Comparison of ENCODE assay signal across 1 cellular context in the genomic region with DNA sequence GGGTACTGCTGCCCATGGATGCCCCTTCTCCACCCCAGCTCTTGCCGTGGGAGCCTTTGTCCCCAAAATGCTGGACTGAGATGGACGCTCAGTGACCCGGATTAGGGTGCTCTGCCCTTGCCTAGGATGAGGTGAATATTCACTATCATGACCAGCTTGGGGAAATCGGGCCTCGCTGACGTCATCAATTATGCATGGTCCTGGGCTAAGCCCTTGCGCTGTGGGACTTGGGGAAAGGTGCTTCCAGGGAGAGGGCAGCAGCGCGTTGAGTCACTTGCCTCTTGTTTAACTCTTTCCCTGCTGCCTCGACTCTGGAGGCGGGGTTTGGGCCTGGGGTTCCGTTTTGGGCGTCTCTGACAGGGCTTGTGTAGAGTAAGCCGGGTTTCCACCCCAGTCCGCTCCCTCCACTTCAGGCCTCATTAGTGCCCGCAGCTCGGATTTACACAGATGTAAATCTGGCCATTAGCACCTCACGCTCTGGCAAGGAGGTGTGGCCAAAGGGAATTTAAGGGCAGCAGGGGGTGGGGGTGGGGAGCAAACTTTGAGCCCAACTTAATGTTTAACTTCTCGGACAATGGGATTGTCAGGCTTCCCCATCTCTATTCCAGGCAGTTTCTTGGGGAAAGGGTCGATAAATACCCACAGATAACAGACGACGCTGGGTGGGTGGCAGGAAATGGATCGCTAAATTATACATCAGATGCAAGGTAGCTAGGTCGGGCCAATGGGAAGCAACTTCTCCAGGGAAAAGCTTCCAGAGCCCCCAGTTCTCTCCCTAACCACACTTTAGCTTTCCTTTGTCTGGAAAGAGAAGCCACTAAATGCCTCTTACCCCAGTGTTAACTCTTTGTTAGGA.
TF ChIP-seq lines count a peak whose summit lies in the region.

No MANE protein-coding gene starts in this region.

TF ChIP-seq in HepG2, 621 proteins besides CTCF, POLR2A, EP300 and RAD21 (continued from another document and continues in another):
- TF ChIP-seq HDAC1 (CRISPR knock-in tag; IDR thresholded peaks at IDR 0.05) (peak; percentile 73; the same call in 1 of the 2 replicates), ZNF713 (CRISPR knock-in tag; IDR thresholded peaks at IDR 0.05) (no peak), NR1H2 (CRISPR knock-in tag; IDR thresholded peaks at IDR 0.05; ENCODE audit: borderline replicate concordance, low read depth) (no peak), ELF4 (CRISPR knock-in tag; IDR thresholded peaks at IDR 0.05; ENCODE audit: borderline replicate concordance) (0 out of 2 replicates have a peak, but pooled peaks have one; percentile 45), ZNF343 (CRISPR knock-in tag; IDR thresholded peaks at IDR 0.05) (no peak), SRSF4 (IDR thresholded peaks at IDR 0.05; ENCODE audit: low read depth, low read length, poor library complexity, severe bottlenecking) (no peak), NR3C1 (CRISPR knock-in tag; IDR thresholded peaks at IDR 0.05) (no peak), ZNF225 (CRISPR knock-in tag; IDR thresholded peaks at IDR 0.05) (peak; percentile 33; the same call in 1 of the 2 replicates), ZNF850 (CRISPR knock-in tag; conservative IDR thresholded peaks at IDR 0.05) (no peak), ZMYM2 (CRISPR knock-in tag; IDR thresholded peaks at IDR 0.05) (no peak), SOX6 (IDR thresholded peaks at IDR 0.05) (no peak), SOX6 (CRISPR knock-in tag; IDR thresholded peaks at IDR 0.05) (peak; percentile 99), ZNF329 (CRISPR knock-in tag; IDR thresholded peaks at IDR 0.05; ENCODE audit: low read depth) (no peak), ZNF773 (CRISPR knock-in tag; IDR thresholded peaks at IDR 0.05; ENCODE audit: borderline replicate concordance) (no peak), SMC3 (IDR thresholded peaks at IDR 0.05; ENCODE audit: low read length) (peak; percentile 6; the same call in 1 of the 2 replicates), CENPX (CRISPR knock-in tag; IDR thresholded peaks at IDR 0.05) (no peak), RXRA (CRISPR knock-in tag; IDR thresholded peaks at IDR 0.05) (peak; percentile 71; the same call in 1 of the 2 replicates), KAT8 (CRISPR knock-in tag; IDR thresholded peaks at IDR 0.05) (peak; percentile 48), MTF2 (CRISPR knock-in tag; IDR thresholded peaks at IDR 0.05; ENCODE audit: borderline replicate concordance) (no peak), FOXM1 (CRISPR knock-in tag; IDR thresholded peaks at IDR 0.05) (no peak), ZNF749 (CRISPR knock-in tag; IDR thresholded peaks at IDR 0.05; ENCODE audit: borderline replicate concordance) (no peak), ARNTL (CRISPR knock-in tag; IDR thresholded peaks at IDR 0.05) (0 out of 2 replicates have a peak, but pooled peaks have one; percentile 53), CBX2 (IDR thresholded peaks at IDR 0.05; ENCODE audit: low read depth, low read length) (no peak), CBX2 (CRISPR knock-in tag; IDR thresholded peaks at IDR 0.05; ENCODE audit: low read depth) (no peak), SALL1 (CRISPR knock-in tag; IDR thresholded peaks at IDR 0.05) (peak; percentile 80), HDAC2 (CRISPR knock-in tag; IDR thresholded peaks at IDR 0.05) (peak; percentile 53), EZH2 (conservative IDR thresholded peaks at IDR 0.05; ENCODE audit: low read depth, low read length) (no peak), ZNF263 (CRISPR knock-in tag; IDR thresholded peaks at IDR 0.05) (no peak), ZBTB7B (CRISPR knock-in tag; IDR thresholded peaks at IDR 0.05) (peak; percentile 88; the same call in 1 of the 2 replicates), SMAD1 (CRISPR knock-in tag; IDR thresholded peaks at IDR 0.05; ENCODE audit: borderline replicate concordance, low read depth) (no peak), MAF1 (CRISPR knock-in tag; IDR thresholded peaks at IDR 0.05; ENCODE audit: borderline replicate concordance) (no peak), FOXK1 (CRISPR knock-in tag; IDR thresholded peaks at IDR 0.05; ENCODE audit: borderline replicate concordance, low read depth) (no peak; the same call in 1 of the 2 replicates), KDM3A (CRISPR knock-in tag; IDR thresholded peaks at IDR 0.05; ENCODE audit: low read depth) (no peak), RNF2 (conservative IDR thresholded peaks at IDR 0.05; ENCODE audit: low read depth) (no peak), ZNF607 (CRISPR knock-in tag; IDR thresholded peaks at IDR 0.05; ENCODE audit: borderline replicate concordance) (no peak), ZNF790 (CRISPR knock-in tag; IDR thresholded peaks at IDR 0.05; ENCODE audit: borderline replicate concordance) (0 out of 2 replicates have a peak, but pooled peaks have one; percentile 52), ZSCAN31 (CRISPR knock-in tag; IDR thresholded peaks at IDR 0.05; ENCODE audit: low read depth) (no peak; the same call in 1 of the 2 replicates)
- TF ChIP-seq, protein P1, sequence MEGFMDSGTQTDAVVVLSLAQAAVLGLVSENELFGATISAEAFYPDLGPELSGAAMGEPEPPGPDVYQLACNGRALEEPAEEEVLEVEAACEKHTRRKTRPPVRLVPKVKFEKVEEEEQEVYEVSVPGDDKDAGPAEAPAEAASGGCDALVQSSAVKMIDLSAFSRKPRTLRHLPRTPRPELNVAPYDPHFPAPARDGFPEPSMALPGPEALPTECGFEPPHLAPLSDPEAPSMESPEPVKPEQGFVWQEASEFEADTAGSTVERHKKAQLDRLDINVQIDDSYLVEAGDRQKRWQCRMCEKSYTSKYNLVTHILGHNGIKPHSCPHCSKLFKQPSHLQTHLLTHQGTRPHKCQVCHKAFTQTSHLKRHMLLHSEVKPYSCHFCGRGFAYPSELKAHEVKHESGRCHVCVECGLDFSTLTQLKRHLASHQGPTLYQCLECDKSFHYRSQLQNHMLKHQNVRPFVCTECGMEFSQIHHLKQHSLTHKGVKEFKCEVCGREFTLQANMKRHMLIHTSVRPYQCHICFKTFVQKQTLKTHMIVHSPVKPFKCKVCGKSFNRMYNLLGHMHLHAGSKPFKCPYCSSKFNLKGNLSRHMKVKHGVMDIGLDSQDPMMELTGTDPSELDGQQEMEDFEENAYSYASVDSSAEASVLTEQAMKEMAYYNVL (CRISPR knock-in tag; IDR thresholded peaks at IDR 0.05; ENCODE audit: borderline replicate concordance) = peak; percentile 84
- TF ChIP-seq, protein P2, sequence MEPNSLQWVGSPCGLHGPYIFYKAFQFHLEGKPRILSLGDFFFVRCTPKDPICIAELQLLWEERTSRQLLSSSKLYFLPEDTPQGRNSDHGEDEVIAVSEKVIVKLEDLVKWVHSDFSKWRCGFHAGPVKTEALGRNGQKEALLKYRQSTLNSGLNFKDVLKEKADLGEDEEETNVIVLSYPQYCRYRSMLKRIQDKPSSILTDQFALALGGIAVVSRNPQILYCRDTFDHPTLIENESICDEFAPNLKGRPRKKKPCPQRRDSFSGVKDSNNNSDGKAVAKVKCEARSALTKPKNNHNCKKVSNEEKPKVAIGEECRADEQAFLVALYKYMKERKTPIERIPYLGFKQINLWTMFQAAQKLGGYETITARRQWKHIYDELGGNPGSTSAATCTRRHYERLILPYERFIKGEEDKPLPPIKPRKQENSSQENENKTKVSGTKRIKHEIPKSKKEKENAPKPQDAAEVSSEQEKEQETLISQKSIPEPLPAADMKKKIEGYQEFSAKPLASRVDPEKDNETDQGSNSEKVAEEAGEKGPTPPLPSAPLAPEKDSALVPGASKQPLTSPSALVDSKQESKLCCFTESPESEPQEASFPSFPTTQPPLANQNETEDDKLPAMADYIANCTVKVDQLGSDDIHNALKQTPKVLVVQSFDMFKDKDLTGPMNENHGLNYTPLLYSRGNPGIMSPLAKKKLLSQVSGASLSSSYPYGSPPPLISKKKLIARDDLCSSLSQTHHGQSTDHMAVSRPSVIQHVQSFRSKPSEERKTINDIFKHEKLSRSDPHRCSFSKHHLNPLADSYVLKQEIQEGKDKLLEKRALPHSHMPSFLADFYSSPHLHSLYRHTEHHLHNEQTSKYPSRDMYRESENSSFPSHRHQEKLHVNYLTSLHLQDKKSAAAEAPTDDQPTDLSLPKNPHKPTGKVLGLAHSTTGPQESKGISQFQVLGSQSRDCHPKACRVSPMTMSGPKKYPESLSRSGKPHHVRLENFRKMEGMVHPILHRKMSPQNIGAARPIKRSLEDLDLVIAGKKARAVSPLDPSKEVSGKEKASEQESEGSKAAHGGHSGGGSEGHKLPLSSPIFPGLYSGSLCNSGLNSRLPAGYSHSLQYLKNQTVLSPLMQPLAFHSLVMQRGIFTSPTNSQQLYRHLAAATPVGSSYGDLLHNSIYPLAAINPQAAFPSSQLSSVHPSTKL (CRISPR knock-in tag; IDR thresholded peaks at IDR 0.05) = peak; percentile 62
- TF ChIP-seq, protein P3, sequence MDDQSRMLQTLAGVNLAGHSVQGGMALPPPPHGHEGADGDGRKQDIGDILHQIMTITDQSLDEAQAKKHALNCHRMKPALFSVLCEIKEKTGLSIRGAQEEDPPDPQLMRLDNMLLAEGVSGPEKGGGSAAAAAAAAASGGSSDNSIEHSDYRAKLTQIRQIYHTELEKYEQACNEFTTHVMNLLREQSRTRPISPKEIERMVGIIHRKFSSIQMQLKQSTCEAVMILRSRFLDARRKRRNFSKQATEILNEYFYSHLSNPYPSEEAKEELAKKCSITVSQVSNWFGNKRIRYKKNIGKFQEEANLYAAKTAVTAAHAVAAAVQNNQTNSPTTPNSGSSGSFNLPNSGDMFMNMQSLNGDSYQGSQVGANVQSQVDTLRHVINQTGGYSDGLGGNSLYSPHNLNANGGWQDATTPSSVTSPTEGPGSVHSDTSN (CRISPR knock-in tag; IDR thresholded peaks at IDR 0.05; ENCODE audit: borderline replicate concordance) = no peak
- TF ChIP-seq, protein P4, sequence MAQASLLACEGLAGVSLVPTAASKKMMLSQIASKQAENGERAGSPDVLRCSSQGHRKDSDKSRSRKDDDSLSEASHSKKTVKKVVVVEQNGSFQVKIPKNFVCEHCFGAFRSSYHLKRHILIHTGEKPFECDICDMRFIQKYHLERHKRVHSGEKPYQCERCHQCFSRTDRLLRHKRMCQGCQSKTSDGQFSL (CRISPR knock-in tag; IDR thresholded peaks at IDR 0.05) = 0 out of 2 replicates have a peak, but pooled peaks have one; percentile 19
- TF ChIP-seq, protein P5, sequence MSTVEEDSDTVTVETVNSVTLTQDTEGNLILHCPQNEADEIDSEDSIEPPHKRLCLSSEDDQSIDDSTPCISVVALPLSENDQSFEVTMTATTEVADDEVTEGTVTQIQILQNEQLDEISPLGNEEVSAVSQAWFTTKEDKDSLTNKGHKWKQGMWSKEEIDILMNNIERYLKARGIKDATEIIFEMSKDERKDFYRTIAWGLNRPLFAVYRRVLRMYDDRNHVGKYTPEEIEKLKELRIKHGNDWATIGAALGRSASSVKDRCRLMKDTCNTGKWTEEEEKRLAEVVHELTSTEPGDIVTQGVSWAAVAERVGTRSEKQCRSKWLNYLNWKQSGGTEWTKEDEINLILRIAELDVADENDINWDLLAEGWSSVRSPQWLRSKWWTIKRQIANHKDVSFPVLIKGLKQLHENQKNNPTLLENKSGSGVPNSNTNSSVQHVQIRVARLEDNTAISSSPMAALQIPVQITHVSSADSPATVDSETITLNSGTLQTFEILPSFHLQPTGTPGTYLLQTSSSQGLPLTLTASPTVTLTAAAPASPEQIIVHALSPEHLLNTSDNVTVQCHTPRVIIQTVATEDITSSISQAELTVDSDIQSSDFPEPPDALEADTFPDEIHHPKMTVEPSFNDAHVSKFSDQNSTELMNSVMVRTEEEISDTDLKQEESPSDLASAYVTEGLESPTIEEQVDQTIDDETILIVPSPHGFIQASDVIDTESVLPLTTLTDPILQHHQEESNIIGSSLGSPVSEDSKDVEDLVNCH (CRISPR knock-in tag; IDR thresholded peaks at IDR 0.05) = no peak
- TF ChIP-seq, protein P6, sequence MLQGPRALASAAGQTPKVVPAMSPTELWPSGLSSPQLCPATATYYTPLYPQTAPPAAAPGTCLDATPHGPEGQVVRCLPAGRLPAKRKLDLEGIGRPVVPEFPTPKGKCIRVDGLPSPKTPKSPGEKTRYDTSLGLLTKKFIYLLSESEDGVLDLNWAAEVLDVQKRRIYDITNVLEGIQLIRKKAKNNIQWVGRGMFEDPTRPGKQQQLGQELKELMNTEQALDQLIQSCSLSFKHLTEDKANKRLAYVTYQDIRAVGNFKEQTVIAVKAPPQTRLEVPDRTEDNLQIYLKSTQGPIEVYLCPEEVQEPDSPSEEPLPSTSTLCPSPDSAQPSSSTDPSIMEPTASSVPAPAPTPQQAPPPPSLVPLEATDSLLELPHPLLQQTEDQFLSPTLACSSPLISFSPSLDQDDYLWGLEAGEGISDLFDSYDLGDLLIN (CRISPR knock-in tag; IDR thresholded peaks at IDR 0.05; ENCODE audit: borderline replicate concordance) = no peak
- TF ChIP-seq, protein P7, sequence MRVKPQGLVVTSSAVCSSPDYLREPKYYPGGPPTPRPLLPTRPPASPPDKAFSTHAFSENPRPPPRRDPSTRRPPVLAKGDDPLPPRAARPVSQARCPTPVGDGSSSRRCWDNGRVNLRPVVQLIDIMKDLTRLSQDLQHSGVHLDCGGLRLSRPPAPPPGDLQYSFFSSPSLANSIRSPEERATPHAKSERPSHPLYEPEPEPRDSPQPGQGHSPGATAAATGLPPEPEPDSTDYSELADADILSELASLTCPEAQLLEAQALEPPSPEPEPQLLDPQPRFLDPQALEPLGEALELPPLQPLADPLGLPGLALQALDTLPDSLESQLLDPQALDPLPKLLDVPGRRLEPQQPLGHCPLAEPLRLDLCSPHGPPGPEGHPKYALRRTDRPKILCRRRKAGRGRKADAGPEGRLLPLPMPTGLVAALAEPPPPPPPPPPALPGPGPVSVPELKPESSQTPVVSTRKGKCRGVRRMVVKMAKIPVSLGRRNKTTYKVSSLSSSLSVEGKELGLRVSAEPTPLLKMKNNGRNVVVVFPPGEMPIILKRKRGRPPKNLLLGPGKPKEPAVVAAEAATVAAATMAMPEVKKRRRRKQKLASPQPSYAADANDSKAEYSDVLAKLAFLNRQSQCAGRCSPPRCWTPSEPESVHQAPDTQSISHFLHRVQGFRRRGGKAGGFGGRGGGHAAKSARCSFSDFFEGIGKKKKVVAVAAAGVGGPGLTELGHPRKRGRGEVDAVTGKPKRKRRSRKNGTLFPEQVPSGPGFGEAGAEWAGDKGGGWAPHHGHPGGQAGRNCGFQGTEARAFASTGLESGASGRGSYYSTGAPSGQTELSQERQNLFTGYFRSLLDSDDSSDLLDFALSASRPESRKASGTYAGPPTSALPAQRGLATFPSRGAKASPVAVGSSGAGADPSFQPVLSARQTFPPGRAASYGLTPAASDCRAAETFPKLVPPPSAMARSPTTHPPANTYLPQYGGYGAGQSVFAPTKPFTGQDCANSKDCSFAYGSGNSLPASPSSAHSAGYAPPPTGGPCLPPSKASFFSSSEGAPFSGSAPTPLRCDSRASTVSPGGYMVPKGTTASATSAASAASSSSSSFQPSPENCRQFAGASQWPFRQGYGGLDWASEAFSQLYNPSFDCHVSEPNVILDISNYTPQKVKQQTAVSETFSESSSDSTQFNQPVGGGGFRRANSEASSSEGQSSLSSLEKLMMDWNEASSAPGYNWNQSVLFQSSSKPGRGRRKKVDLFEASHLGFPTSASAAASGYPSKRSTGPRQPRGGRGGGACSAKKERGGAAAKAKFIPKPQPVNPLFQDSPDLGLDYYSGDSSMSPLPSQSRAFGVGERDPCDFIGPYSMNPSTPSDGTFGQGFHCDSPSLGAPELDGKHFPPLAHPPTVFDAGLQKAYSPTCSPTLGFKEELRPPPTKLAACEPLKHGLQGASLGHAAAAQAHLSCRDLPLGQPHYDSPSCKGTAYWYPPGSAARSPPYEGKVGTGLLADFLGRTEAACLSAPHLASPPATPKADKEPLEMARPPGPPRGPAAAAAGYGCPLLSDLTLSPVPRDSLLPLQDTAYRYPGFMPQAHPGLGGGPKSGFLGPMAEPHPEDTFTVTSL (CRISPR knock-in tag; IDR thresholded peaks at IDR 0.05; ENCODE audit: borderline replicate concordance) = peak; percentile 69; the same call in 1 of the 2 replicates
- TF ChIP-seq, protein P8, sequence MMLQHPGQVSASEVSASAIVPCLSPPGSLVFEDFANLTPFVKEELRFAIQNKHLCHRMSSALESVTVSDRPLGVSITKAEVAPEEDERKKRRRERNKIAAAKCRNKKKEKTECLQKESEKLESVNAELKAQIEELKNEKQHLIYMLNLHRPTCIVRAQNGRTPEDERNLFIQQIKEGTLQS (CRISPR knock-in tag; IDR thresholded peaks at IDR 0.05) = peak; percentile 92
